ENCODE assay signal across 21 cellular contexts in the genomic region with DNA sequence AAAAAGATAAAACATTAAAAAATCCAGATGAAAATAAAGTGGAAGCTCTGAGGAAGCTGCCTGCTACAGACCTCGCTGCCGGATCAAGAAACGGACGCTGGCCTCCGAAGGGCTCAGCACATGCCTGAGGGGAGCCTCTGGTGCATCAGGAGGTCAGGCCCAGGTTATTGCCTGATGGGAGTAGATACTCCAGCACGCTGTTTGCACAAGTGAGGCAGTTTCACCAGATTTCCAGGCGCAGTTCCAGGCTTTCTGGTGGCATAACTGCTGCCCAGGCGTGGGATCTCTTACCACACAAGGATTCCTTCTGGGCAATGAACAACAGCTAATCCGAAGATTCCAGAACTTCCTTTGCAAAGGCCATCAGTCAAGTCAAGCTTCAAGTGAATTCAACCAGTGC.
"Had no signal": no experiment of that assay in that cellular context is flagged by ENCODE, and none has a peak within 500 bp of the region (broad histone marks: within the 10 kb centered on the region; RNA-seq: fewer than 3 reads in every experiment).

No MANE protein-coding gene starts in this region.

- DNase-seq: activated B cell treated with CpG ODN at 0.5 μM for 24 hours; activated CD4-positive, alpha-beta T cell treated with anti-CD3 and anti-CD28 coated beads for 4 hours; activated CD4-positive, alpha-beta T cell treated with anti-CD3 and anti-CD28 coated beads, Interleukin-2, amount 50 U/mL, for 48 hours; activated effector memory CD4-positive, alpha-beta T cell treated with anti-CD3 and anti-CD28 coated beads, Interleukin-2, amount 50 U/mL, for 16 hours; activated naive CD4-positive, alpha-beta T cell treated with anti-CD3 and anti-CD28 coated beads, Interleukin-2, amount 10 ng/mL, durations not matched to agents 7 days and 5 days; body of pancreas; central memory CD4-positive, alpha-beta T cell; dermis blood vessel endothelial cell; effector CD8-positive, alpha-beta T cell; heart right ventricle; kidney; left lung; naive thymus-derived CD8-positive, alpha-beta T cell; retina; stimulated activated CD4-positive, alpha-beta T cell treated with anti-CD3 and anti-CD28 coated beads, Interleukin-4, amount 100 ng/mL, for 24 hours; stimulated activated naive CD4-positive, alpha-beta T cell treated with Interleukin-2 at 50 U/mL for 16 hours; SW 1271; T-helper 17 cell had no signal

- H3K9ac ChIP-seq: neural progenitor cell had no signal

- H2AFZ ChIP-seq: neural progenitor cell had no signal

- H3K4me1 ChIP-seq: body of pancreas, heart right ventricle, left lung, upper lobe of left lung had no signal

- H3K4me2 ChIP-seq: neural progenitor cell had no signal

- H3K36me3 ChIP-seq: heart right ventricle, left lung, neural progenitor cell, upper lobe of left lung had no signal

- H3K27ac ChIP-seq: body of pancreas, heart right ventricle, left lung, neural progenitor cell, upper lobe of left lung had no signal

- H3K4me3 ChIP-seq: body of pancreas, heart right ventricle, left lung, lung, neural progenitor cell, upper lobe of left lung had no signal

- H3K27me3 ChIP-seq: body of pancreas, neural progenitor cell, upper lobe of left lung had no signal

- ATAC-seq: body of pancreas; heart right ventricle; left lung; naive thymus-derived CD8-positive, alpha-beta T cell; T-helper 17 cell had no signal

- H3K9me3 ChIP-seq: body of pancreas, heart right ventricle, left lung, upper lobe of left lung had no signal
